8 cellular contexts compared by ENCODE assay signal in the genomic region with DNA sequence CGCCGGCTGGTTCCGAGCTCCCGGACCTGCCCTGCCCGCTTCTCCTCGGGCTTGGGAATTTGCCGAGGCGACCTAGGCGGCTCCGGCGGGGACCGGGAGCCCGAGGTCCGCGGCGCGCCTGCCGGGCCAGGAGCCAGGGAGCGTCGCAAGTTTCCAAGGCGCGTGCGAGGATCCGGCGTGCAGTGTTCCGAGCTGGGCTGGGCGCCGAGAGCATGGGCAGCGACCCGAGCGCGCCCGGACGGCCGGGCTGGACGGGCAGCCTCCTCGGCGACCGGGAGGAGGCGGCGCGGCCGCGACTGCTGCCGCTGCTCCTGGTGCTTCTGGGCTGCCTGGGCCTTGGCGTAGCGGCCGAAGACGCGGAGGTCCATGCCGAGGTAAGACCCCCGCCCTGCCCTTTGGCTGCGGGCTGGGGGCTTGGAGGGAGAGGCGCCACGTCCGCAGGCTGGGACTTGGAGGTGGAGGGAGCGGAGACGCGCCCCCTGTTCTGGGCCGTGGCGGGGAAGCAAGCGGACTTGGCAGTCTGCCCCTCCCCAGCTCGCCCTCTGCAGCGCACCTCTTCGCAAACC. TPM values are rescaled to one million over a fixed set of nuclear protein-coding genes. Genes with fewer than 3 reads are reported as not detected.
A peak's percentile ranks its signal among the peaks of the same experiment; 100 is the strongest.
DNase-seq lines count a peak whose midpoint lies in the region; ATAC-seq and TF ChIP-seq lines count a peak whose summit lies in the region.

No MANE protein-coding gene starts in this region.

- intact Hi-C loops in dorsolateral prefrontal cortex (cut with DNase I): loop anchor here in 1 of 2 donors (10.0 kb wide), 1 partner anchor 459 kb away; no protein-coding TSS in a partner anchor
- intact Hi-C loops in transverse colon (cut with DNase I; ENCODE audit: low total_unique reads): no loop called here

- H3K9me3 ChIP-seq in SJCRH30 (replicated peaks) (no peaks in the 10 kb centered on the region), lung (ENCODE audit: control insufficient read depth in 2 of 2, insufficient read depth in 1 of 2, low read length in 1 of 2) (no peaks in the 10 kb centered on the region), transverse colon (no peaks in the 10 kb centered on the region)

- H3K4me1 ChIP-seq in SJCRH30 (peaks cover 26% of the 10 kb centered on the region), lung (ENCODE audit: control insufficient read depth in 2 of 2, insufficient read depth in 2 of 2, low read length in 2 of 2) (peaks cover 18 to 44% of the 10 kb centered on the region in 2 donors), transverse colon (peaks cover 35 to 70% (median 59%) of the 10 kb centered on the region in 4 donors)

- no peak for TF ChIP-seq POLR2A in transverse colon (IDR thresholded peaks at IDR 0.05)

- H3K4me3 ChIP-seq in H7 (ENCODE audit: insufficient read depth, low read depth, low read length) (peak overlapping the region; percentile 93), SJCRH30 (peak overlapping the region; percentile 65), dorsolateral prefrontal cortex (peak overlapping the region; percentile 45 to 82 (median 68)), lung (peak overlapping the region; percentile 63), transverse colon (peak overlapping the region; percentile 71 to 95 (median 88))

- H3K36me3 ChIP-seq in H7 (replicated peaks; ENCODE audit: control insufficient read depth, insufficient read depth, low read length) (no peaks in the 10 kb centered on the region), SJCRH30 (no peaks in the 10 kb centered on the region), lung (ENCODE audit: control insufficient read depth in 2 of 2, insufficient read depth in 2 of 2, low read length in 2 of 2) (no peaks in the 10 kb centered on the region), transverse colon (no peaks in the 10 kb centered on the region)

- H3K27ac ChIP-seq in SJCRH30: no peak overlapping the region
- H3K27ac ChIP-seq in dorsolateral prefrontal cortex: peak overlapping the region in 33 of 59 donors; percentile 3 to 81 (median 53)
- H3K27ac ChIP-seq in lung (ENCODE audit: low read depth in 1 of 2, low read length in 1 of 2): peak overlapping the region; percentile 87 to 94
- H3K27ac ChIP-seq in transverse colon: peak overlapping the region; percentile 92 to 97 (median 95)

- ATAC-seq in lung (ENCODE audit: insufficient read depth, low FRiP score): peak; percentile 29
- no peak for ATAC-seq in GM21528 (IDR thresholded peaks at IDR 0.05; ENCODE audit: low FRiP score, unreplicated experiment)
- ATAC-seq in HG02870 (IDR thresholded peaks at IDR 0.05; ENCODE audit: unreplicated experiment): no peak

- TF ChIP-seq CTCF in dorsolateral prefrontal cortex (IDR thresholded peaks at IDR 0.05 in 54 of 56, conservative IDR thresholded peaks at IDR 0.05 in 2 of 56; ENCODE audit: low read depth in 1 of 56, partially characterized antibody in 56 of 56) (no peak), lung (IDR thresholded peaks at IDR 0.05; ENCODE audit: control extremely low read depth, extremely low read depth) (no peak), transverse colon (IDR thresholded peaks at IDR 0.05) (no peak)

- H3K27me3 ChIP-seq in H7 (ENCODE audit: control insufficient read depth, insufficient read depth, low read length) (peaks cover 5% of the 10 kb centered on the region), SJCRH30 (peaks cover 33% of the 10 kb centered on the region), dorsolateral prefrontal cortex (peaks cover 0 to 6% (median 0%) of the 10 kb centered on the region in 45 donors), lung (ENCODE audit: control insufficient read depth, insufficient read depth) (no peaks in the 10 kb centered on the region), transverse colon (no peaks in the 10 kb centered on the region)

- in situ Hi-C loops in transverse colon (cut with MboI; ENCODE audit: low pct_ligation_motif_present in 1 of 4, low pct_unique_long_range_greater_than_20kb in 1 of 4, low sequenced_read_pairs in 3 of 4): loop anchor here in 1 of 4 donors (10.0 kb wide), 1 partner anchor 99 kb away; the partner anchor contains the start of gene CFAP20

- WGBS in lung, 2 donors: 0% methylated on average over 60 to 65 of the region's 65 CpGs
- 1% methylated on average over 43 of the region's 65 CpGs; no CpG with 5 or more reads in 1 of the 2 donors for WGBS in transverse colon (ENCODE audit: low coverage in 1 of 2), 2 donors

- DNase-seq in COLO668 (lab: John Stamatoyannopoulos, UW; ENCODE audit: unreplicated experiment) (peak; percentile 73), H7 (peak; percentile 81), SJCRH30 (peak; percentile 37 to 57), dorsolateral prefrontal cortex (peak in 1 of 10 donors; percentile 61), lung (ENCODE audit: low spot score) (peak; percentile 49), transverse colon (peak; percentile 52)

- TF ChIP-seq EP300 in transverse colon (IDR thresholded peaks at IDR 0.05; ENCODE audit: low read depth): no peak

RNA-seq across cellular contexts. Expression of gene MMP15, which starts 0.7 kb away (rescaled TPM):
- total RNA-seq in H7 (2014; rRNA removed; shearing (Covaris generic)): 58.2 and 60.7 TPM in 2 replicates
- 3.5 and 3.9 TPM in 2 replicates for total RNA-seq in SJCRH30 (2014; rRNA removed; shearing (Covaris generic))
- total RNA-seq in dorsolateral prefrontal cortex: 10 to 100 TPM in 23 of 120 experiments, 1 to 10 TPM in 97; 4.7 to 17.4 (median 8.2) TPM
- total RNA-seq in lung: 10 to 100 TPM; 35.3 to 44.5 TPM
- 10 to 100 TPM; 19.5 to 23.6 TPM for polyA plus RNA-seq in lung
- total RNA-seq in transverse colon: 100 to 1,000 TPM in 2 of 4 donors, 10 to 100 TPM in 2; 48.0 to 161 (median 92.3) TPM

RNA-seq across cellular contexts. Expression of gene USB1, which starts 25.0 kb away (rescaled TPM):
- total RNA-seq in H7 (2014; rRNA removed; shearing (Covaris generic)): 20.0 and 23.9 TPM in 2 replicates
- 20.4 and 21.1 TPM in 2 replicates for total RNA-seq in SJCRH30 (2014; rRNA removed; shearing (Covaris generic))
- total RNA-seq in dorsolateral prefrontal cortex: 10 to 100 TPM; 28.3 to 59.7 (median 41.9) TPM
- total RNA-seq in lung: 10 to 100 TPM; 14.7 to 54.8 TPM
- polyA plus RNA-seq in lung: 10 to 100 TPM; 22.7 to 72.7 TPM
- 10 to 100 TPM; 21.3 to 63.4 (median 45.2) TPM for total RNA-seq in transverse colon

RNA-seq across cellular contexts. Expression of gene ZNF319, which starts 25.8 kb away (rescaled TPM):
- 3.1 and 3.4 TPM in 2 replicates for total RNA-seq in H7 (2014; rRNA removed; shearing (Covaris generic))
- total RNA-seq in SJCRH30 (2014; rRNA removed; shearing (Covaris generic)): 5.6 and 5.7 TPM in 2 replicates
- total RNA-seq in dorsolateral prefrontal cortex: 10 to 100 TPM in 71 of 120 experiments, 1 to 10 TPM in 49; 6.5 to 19.1 (median 10.3) TPM
- 10 to 100 TPM in 1 of 2 donors, 1 to 10 TPM in 1; 6.0 to 15.3 TPM for total RNA-seq in lung
- 10 to 100 TPM in 1 of 2 donors, 1 to 10 TPM in 1; 6.2 to 13.0 TPM for polyA plus RNA-seq in lung
- total RNA-seq in transverse colon: 10 to 100 TPM in 1 of 4 donors, 1 to 10 TPM in 3; 6.4 to 11.6 (median 6.5) TPM

RNA-seq across cellular contexts. Expression of gene CNGB1, which starts 55.3 kb away (rescaled TPM):
- not detected in 2 replicates for total RNA-seq in H7 (2014; rRNA removed; shearing (Covaris generic))
- total RNA-seq in SJCRH30 (2014; rRNA removed; shearing (Covaris generic)): not detected in 2 replicates
- total RNA-seq in dorsolateral prefrontal cortex: 10 to 100 TPM in 57 of 120 experiments, 1 to 10 TPM in 60, under 1 TPM in 1, not detected in 2; 0.37 to 38.0 (median 9.8) TPM
- under 1 TPM; 0.14 to 0.43 TPM for total RNA-seq in lung
- polyA plus RNA-seq in lung: under 1 TPM; 0.18 to 0.21 TPM
- 1 to 10 TPM in 1 of 4 donors, under 1 TPM in 3; 0.14 to 1.9 (median 0.87) TPM for total RNA-seq in transverse colon
